Comparison of ENCODE assay signal across 8 cellular contexts in the genomic region with DNA sequence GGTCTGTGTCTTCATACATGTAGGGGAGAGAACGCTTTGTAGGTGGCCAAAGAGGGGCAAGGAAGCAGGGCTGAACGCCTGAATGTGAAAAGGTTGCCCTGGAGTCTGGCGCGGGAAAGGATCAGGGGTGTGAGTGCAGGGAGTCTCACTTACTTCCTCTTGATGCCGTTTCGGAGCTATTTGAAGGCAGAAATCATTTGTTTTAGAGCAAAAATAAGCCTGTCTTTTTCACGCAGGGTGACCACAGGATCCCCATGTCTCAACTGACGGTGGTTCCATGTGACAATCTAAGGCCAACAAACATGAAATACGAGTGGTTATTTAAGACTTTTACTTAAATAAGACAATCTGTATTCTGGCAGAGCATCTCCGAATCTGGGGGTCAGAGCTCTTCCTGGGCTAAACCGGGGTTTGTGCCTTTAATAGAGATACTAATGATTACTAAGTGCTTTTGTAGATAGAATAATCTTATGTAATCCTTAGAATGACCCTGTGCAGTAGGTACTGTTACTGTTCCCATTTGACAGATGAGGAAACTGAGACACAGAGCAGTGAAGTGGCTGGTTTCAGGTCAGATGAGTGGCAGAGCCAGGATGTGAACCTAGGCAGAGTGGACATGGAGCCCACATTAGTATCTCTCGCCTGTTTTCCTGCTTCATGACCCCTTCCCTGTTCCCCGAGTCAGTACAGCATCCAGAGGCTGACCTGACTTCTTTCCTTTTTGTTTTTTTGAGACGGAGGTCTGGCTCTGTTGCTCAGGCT. TPM values are rescaled to one million over a fixed set of nuclear protein-coding genes. Genes with fewer than 3 reads are reported as not detected.
DNase-seq lines count a peak whose midpoint lies in the region; ATAC-seq and TF ChIP-seq lines count a peak whose summit lies in the region.

No MANE protein-coding gene starts in this region.

- H3K27ac Mint-ChIP-seq in stimulated activated naive CD8-positive, alpha-beta T cell treated with anti-CD3 and anti-CD28 coated beads, Interleukin-15, Interleukin-2, amounts not matched to agents 100 ng/mL and 50 ng/mL, for 24 hours: peak overlapping the region; percentile 89

- peak overlapping the region; percentile 53 to 85 (median 73) for H3K4me3 ChIP-seq in Peyer's patch
- peak overlapping the region; percentile 79 for H3K4me3 ChIP-seq in iPS-11a (ENCODE audit: low read depth, low read length)

- no peaks in the 10 kb centered on the region for H3K9me3 Mint-ChIP-seq in stimulated activated naive CD8-positive, alpha-beta T cell treated with anti-CD3 and anti-CD28 coated beads, Interleukin-15, Interleukin-2, amounts not matched to agents 100 ng/mL and 50 ng/mL, for 24 hours

- H3K9me3 ChIP-seq in Peyer's patch: no peaks in the 10 kb centered on the region

- H3K4me1 ChIP-seq in Peyer's patch: peaks cover 0 to 15% (median 8%) of the 10 kb centered on the region in 4 donors

- no peak for ATAC-seq in stimulated activated naive CD8-positive, alpha-beta T cell treated with anti-CD3 and anti-CD28 coated beads, Interleukin-15, Interleukin-2, amounts not matched to agents 100 U/mL and 50 U/mL, for 24 hours

- H3K4me1 Mint-ChIP-seq in stimulated activated naive CD8-positive, alpha-beta T cell treated with anti-CD3 and anti-CD28 coated beads, Interleukin-15, Interleukin-2, amounts not matched to agents 100 ng/mL and 50 ng/mL, for 24 hours (ENCODE audit: low read depth): peaks cover 29% of the 10 kb centered on the region

- H3K36me3 ChIP-seq in Peyer's patch: no peaks in the 10 kb centered on the region

- H3K4me3 Mint-ChIP-seq in stimulated activated naive CD8-positive, alpha-beta T cell treated with anti-CD3 and anti-CD28 coated beads, Interleukin-15, Interleukin-2, amounts not matched to agents 100 ng/mL and 50 ng/mL, for 24 hours: peak overlapping the region; percentile 95

- no peaks in the 10 kb centered on the region for H3K27me3 Mint-ChIP-seq in stimulated activated naive CD8-positive, alpha-beta T cell treated with anti-CD3 and anti-CD28 coated beads, Interleukin-15, Interleukin-2, amounts not matched to agents 100 ng/mL and 50 ng/mL, for 24 hours

- H3K36me3 Mint-ChIP-seq in stimulated activated naive CD8-positive, alpha-beta T cell treated with anti-CD3 and anti-CD28 coated beads, Interleukin-15, Interleukin-2, amounts not matched to agents 100 ng/mL and 50 ng/mL, for 24 hours (ENCODE audit: low read depth): peaks cover 21% of the 10 kb centered on the region

- TF ChIP-seq CTCF in Peyer's patch (IDR thresholded peaks at IDR 0.05): no peak

- no peak for DNase-seq in stimulated activated naive CD8-positive, alpha-beta T cell treated with anti-CD3 and anti-CD28 coated beads, Interleukin-15, Interleukin-2, amounts not matched to agents 100 U/mL and 50 U/mL, for 24 hours
- DNase-seq in Peyer's patch (peak in 2 of 3 donors; percentile 29 to 54), middle frontal gyrus (ENCODE audit: extremely low spot score, low spot score) (no peak), NCI-H1417 treated with DMSO at 0.1 percent for 48 hours (lab: John Stamatoyannopoulos, UW) (no peak), NCI-H187 (lab: John Stamatoyannopoulos, UW) (no peak), kidney glomerular epithelial cell (lab: John Stamatoyannopoulos, UW) (no peak)

- no peak for TF ChIP-seq POLR2A in Peyer's patch (IDR thresholded peaks at IDR 0.05)

- peak overlapping the region; percentile 68 to 91 (median 76) for H3K27ac ChIP-seq in Peyer's patch

- no peaks in the 10 kb centered on the region for H3K27me3 ChIP-seq in Peyer's patch

RNA-seq across cellular contexts. Expression of gene BRI3BP, which starts 1.9 kb away (rescaled TPM):
- total RNA-seq in Peyer's patch: 10 to 100 TPM; 13.2 to 55.2 (median 41.8) TPM

RNA-seq across cellular contexts. Expression of gene DHX37, which starts 6.5 kb away (rescaled TPM):
- 10 to 100 TPM in 3 of 4 donors, 1 to 10 TPM in 1; 9.5 to 42.1 (median 23.5) TPM for total RNA-seq in Peyer's patch

Comparison
In these comparisons a context has a peak if more than half of its experiments do, and no peak if none do; other contexts are left out.
1. DNase-seq: peak in Peyer's patch (2 of 3); none in stimulated activated naive CD8-positive, alpha-beta T cell treated with anti-CD3 and anti-CD28 coated beads, Interleukin-15, Interleukin-2, amounts not matched to agents 100 U/mL and 50 U/mL, for 24 hours (single experiment), middle frontal gyrus (single experiment), NCI-H1417 treated with DMSO at 0.1 percent for 48 hours (single experiment), NCI-H187 (0 of 2) and kidney glomerular epithelial cell (single experiment).